11 cellular contexts compared by ENCODE assay signal in the genomic region with DNA sequence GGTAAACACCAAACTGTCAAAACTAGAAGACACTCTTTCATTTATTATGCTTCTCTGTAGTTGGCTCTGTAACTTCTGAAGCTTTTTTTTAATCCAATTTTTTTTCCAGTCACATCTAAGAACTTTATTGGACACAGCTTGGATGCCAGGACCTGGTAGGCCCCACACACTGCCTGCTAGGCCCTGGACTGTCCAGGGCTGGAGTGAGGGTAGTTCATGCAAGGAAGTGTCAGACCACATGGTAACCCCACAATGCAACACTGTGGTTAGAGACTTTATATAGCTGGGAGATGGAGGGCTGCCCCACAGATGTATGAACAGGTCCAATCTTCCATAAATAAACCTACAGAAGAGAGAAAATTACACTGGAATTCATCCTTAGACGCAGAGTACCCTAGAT. TPM values are rescaled to one million over a fixed set of nuclear protein-coding genes. Genes with fewer than 3 reads are reported as not detected.
A peak's percentile ranks its signal among the peaks of the same experiment; 100 is the strongest.
DNase-seq lines count a peak whose midpoint lies in the region; ATAC-seq, FAIRE-seq and TF ChIP-seq lines count a peak whose summit lies in the region.
"Had no signal": no experiment of that assay in that cellular context is flagged by ENCODE, and none has a peak within 500 bp of the region (broad histone marks: within the 10 kb centered on the region; RNA-seq: fewer than 3 reads in every experiment).

No MANE protein-coding gene starts in this region.

- H3K27ac ChIP-seq in BLaER1, result peak overlapping the region; percentile 77
- no peak overlapping the region for H3K27ac ChIP-seq in small intestine (ENCODE audit: low read depth in 1 of 2, low read length in 1 of 2)
- H3K27ac ChIP-seq: coronary artery, VCaP had no signal

- no peaks in the 10 kb centered on the region for H3K9me3 ChIP-seq in BLaER1
- H3K9me3 ChIP-seq in small intestine (ENCODE audit: control insufficient read depth, low read depth), result no peaks in the 10 kb centered on the region

- H3K4me2 ChIP-seq in BLaER1, result peak overlapping the region; percentile 98

- WGBS in small intestine, 3 donors, result 93 to 95% (median 94%) methylated on average over 1 of the region's 1 CpG

- H3K36me3 Mint-ChIP-seq in activated CD4-positive, alpha-beta memory T cell treated with anti-CD3 and anti-CD28 coated beads, Interleukin-2, amount 10 ng/mL, durations not matched to agents 7 days and 5 days (ENCODE audit: low read depth), result peaks cover 76% of the 10 kb centered on the region
- H3K36me3 Mint-ChIP-seq in mesothelial cell of epicardium, result peaks cover 22% of the 10 kb centered on the region

- TF ChIP-seq CTCF in mesothelial cell of epicardium (IDR thresholded peaks at IDR 0.05; ENCODE audit: unreplicated experiment), result no peak

- peak overlapping the region; percentile 23; the same call in 1 of the 2 replicates for H3K4me3 ChIP-seq in BLaER1
- H3K4me3 ChIP-seq in small intestine (ENCODE audit: low read depth in 1 of 2, low read length in 2 of 2), result no peak overlapping the region
- H3K4me3 ChIP-seq: coronary artery had no signal

- H3K27me3 ChIP-seq in BLaER1 (no peaks in the 10 kb centered on the region), small intestine (ENCODE audit: control insufficient read depth in 2 of 2, insufficient read depth in 2 of 2, low read length in 2 of 2) (no peaks in the 10 kb centered on the region)

- no peaks in the 10 kb centered on the region for H3K9me3 Mint-ChIP-seq in activated CD4-positive, alpha-beta memory T cell treated with anti-CD3 and anti-CD28 coated beads, Interleukin-2, amount 10 ng/mL, durations not matched to agents 7 days and 5 days
- H3K9me3 Mint-ChIP-seq in mesothelial cell of epicardium, result no peaks in the 10 kb centered on the region

- peaks cover 56% of the 10 kb centered on the region for H3K36me3 ChIP-seq in BLaER1
- H3K36me3 ChIP-seq in small intestine (ENCODE audit: control insufficient read depth in 2 of 2, insufficient read depth in 2 of 2, low read length in 2 of 2), result no peaks in the 10 kb centered on the region

- no peaks in the 10 kb centered on the region for H3K27me3 Mint-ChIP-seq in activated CD4-positive, alpha-beta memory T cell treated with anti-CD3 and anti-CD28 coated beads, Interleukin-2, amount 10 ng/mL, durations not matched to agents 7 days and 5 days
- no peaks in the 10 kb centered on the region for H3K27me3 Mint-ChIP-seq in mesothelial cell of epicardium (ENCODE audit: low read depth)

- POLR2A ChIA-PET in activated CD4-positive, alpha-beta memory T cell treated with anti-CD3 and anti-CD28 coated beads, Interleukin-2, amount 10 ng/mL, durations not matched to agents 7 days and 5 days (lab: Charles Lee), result interaction anchor here (0.8 to 16.5 kb wide), 4 partner anchors 9 to 122 kb away, joined by 3 to 387 read pairs (median 14); no protein-coding TSS in a partner anchor

- CTCF ChIA-PET in activated CD4-positive, alpha-beta memory T cell treated with anti-CD3 and anti-CD28 coated beads, Interleukin-2, amount 10 ng/mL, durations not matched to agents 7 days and 5 days (lab: Charles Lee), result interaction anchor here (1.5 to 5.1 kb wide), 6 partner anchors 8 to 122 kb away, joined by 4 to 24 read pairs (median 9); no protein-coding TSS in a partner anchor

- peak overlapping the region; percentile 40 for H3K4me3 Mint-ChIP-seq in activated CD4-positive, alpha-beta memory T cell treated with anti-CD3 and anti-CD28 coated beads, Interleukin-2, amount 10 ng/mL, durations not matched to agents 7 days and 5 days
- peak overlapping the region; percentile 96 for H3K4me3 Mint-ChIP-seq in mesothelial cell of epicardium

- H3K9ac ChIP-seq in BLaER1, result peak overlapping the region; percentile 63; the same call in 1 of the 2 replicates

- no peak for FAIRE-seq in small intestine (lab: Jason Lieb, UNC)

- H3K4me1 Mint-ChIP-seq in activated CD4-positive, alpha-beta memory T cell treated with anti-CD3 and anti-CD28 coated beads, Interleukin-2, amount 10 ng/mL, durations not matched to agents 7 days and 5 days, result peaks cover 91% of the 10 kb centered on the region
- peaks cover 85% of the 10 kb centered on the region for H3K4me1 Mint-ChIP-seq in mesothelial cell of epicardium

- H3K4me1 ChIP-seq in BLaER1, result peaks cover 100% of the 10 kb centered on the region
- H3K4me1 ChIP-seq in small intestine (ENCODE audit: control insufficient read depth in 2 of 2, insufficient read depth in 1 of 2, low read depth in 1 of 2, low read length in 1 of 2), result peaks cover 0 to 10% of the 10 kb centered on the region in 2 donors

- no peak for ATAC-seq in HG02763 (IDR thresholded peaks at IDR 0.05; ENCODE audit: unreplicated experiment)

- peaks cover 100% of the 10 kb centered on the region for H4K20me1 ChIP-seq in BLaER1

- DNase-seq in ELF-1 (ENCODE audit: low read depth, low spot score) (peak; percentile 6), mesothelial cell of epicardium (ENCODE audit: low spot score in 2 of 2, unreplicated experiment in 2 of 2) (no peak), NCI-H187 treated with DMSO at 0.1 percent for 48 hours (lab: John Stamatoyannopoulos, UW) (no peak), small intestine (no peak), DMS 273 treated with DMSO at 0.1 percent for 48 hours (lab: John Stamatoyannopoulos, UW) (no peak)
- DNase-seq in activated CD4-positive, alpha-beta memory T cell treated with anti-CD3 and anti-CD28 coated beads, Interleukin-2, amount 10 ng/mL, durations not matched to agents 7 days and 5 days, result no peak
- DNase-seq: NCI-H446 treated with DMSO at 0.1 percent for 48 hours had no signal

- peak overlapping the region; percentile 87 for H3K27ac Mint-ChIP-seq in activated CD4-positive, alpha-beta memory T cell treated with anti-CD3 and anti-CD28 coated beads, Interleukin-2, amount 10 ng/mL, durations not matched to agents 7 days and 5 days
- peak overlapping the region; percentile 80 for H3K27ac Mint-ChIP-seq in mesothelial cell of epicardium

RNA-seq across cellular contexts. Expression of a gene that starts 7.1 kb away (rescaled TPM):
- total RNA-seq in activated CD4-positive, alpha-beta memory T cell treated with anti-CD3 and anti-CD28 coated beads, Interleukin-2, amount 10 ng/mL, durations not matched to agents 7 days and 5 days, result 100 to 1,000 TPM; 153 TPM
- total RNA-seq in mesothelial cell of epicardium, result 786 to 841 TPM (median 827 TPM) in 3 replicates
- polyA plus RNA-seq in small intestine, result 10 to 100 TPM in 1 of 3 donors, 1 to 10 TPM in 2; 1.1 to 13.5 (median 3.2) TPM
